24 cellular contexts compared by ENCODE assay signal in genomic region chr5:103333376-103333775, GRCh38.
DNase-seq lines count a peak whose midpoint lies in the region; ATAC-seq, FAIRE-seq and TF ChIP-seq lines count a peak whose summit lies in the region.
"Had no signal": no experiment of that assay in that cellular context is flagged by ENCODE, and none has a peak within 500 bp of the region (broad histone marks: within the 10 kb centered on the region; RNA-seq: fewer than 3 reads in every experiment).

No MANE protein-coding gene starts in this region.

- H3K27me3 ChIP-seq in GM23248 (replicated peaks; ENCODE audit: insufficient read depth): no peaks in the 10 kb centered on the region
- H3K27me3 ChIP-seq in astrocyte (ENCODE audit: insufficient read depth, low read length): no peaks in the 10 kb centered on the region
- no peaks in the 10 kb centered on the region for H3K27me3 ChIP-seq in smooth muscle cell (ENCODE audit: low read depth)
- H3K27me3 ChIP-seq: BE2C; BLaER1 treated with 17β-estradiol and CSF1 and Interleukin-3, amounts not matched to agents 10 nM and 100 nM had no signal

- H3K4me1 Mint-ChIP-seq in astrocyte (ENCODE audit: low read depth, unreplicated experiment): no peaks in the 10 kb centered on the region
- H3K4me1 Mint-ChIP-seq: CD14-positive monocyte; CD8-positive, alpha-beta memory T cell; GM23338; H9 had no signal

- H4K20me1 ChIP-seq in GM23248 (ENCODE audit: insufficient read depth) (no peaks in the 10 kb centered on the region), astrocyte (ENCODE audit: insufficient read depth, low read length) (no peaks in the 10 kb centered on the region), smooth muscle cell (ENCODE audit: low read depth) (no peaks in the 10 kb centered on the region)
- H4K20me1 ChIP-seq: BLaER1 treated with 17β-estradiol and CSF1 and Interleukin-3, amounts not matched to agents 10 nM and 100 nM had no signal

- no peaks in the 10 kb centered on the region for H3K79me2 ChIP-seq in GM23248 (ENCODE audit: insufficient read depth)
- H3K79me2 ChIP-seq in astrocyte (ENCODE audit: insufficient read depth, low read length): no peaks in the 10 kb centered on the region
- no peaks in the 10 kb centered on the region for H3K79me2 ChIP-seq in smooth muscle cell (ENCODE audit: low read depth)

- no peaks in the 10 kb centered on the region for H3K36me3 Mint-ChIP-seq in astrocyte (ENCODE audit: low read depth, unreplicated experiment)
- H3K36me3 Mint-ChIP-seq: CD14-positive monocyte; CD8-positive, alpha-beta memory T cell had no signal

- H3K9me2 ChIP-seq in GM23248 (ENCODE audit: insufficient read depth): no peaks in the 10 kb centered on the region

- peak; percentile 20 for FAIRE-seq in astrocyte (lab: Jason Lieb, UNC)
- FAIRE-seq: A549, G401.6, GM12878, GM19239 had no signal

- WGBS in GM23248 (ENCODE audit: low coverage in 1 of 2, low lambda C conversion rate in 2 of 2, missing lambda C conversion rate in 2 of 2), 2 experiments: 45 to 54% methylated on average over 2 of the region's 2 CpGs
- WGBS in smooth muscle cell (ENCODE audit: low lambda C conversion rate): 49% methylated on average over 2 of the region's 2 CpGs

- H3K4me1 ChIP-seq in GM23248 (ENCODE audit: insufficient read depth) (peaks cover 13% of the 10 kb centered on the region; the same call in 1 of the 2 replicates), astrocyte (ENCODE audit: insufficient read depth, low read length) (no peaks in the 10 kb centered on the region), smooth muscle cell (ENCODE audit: low read depth) (no peaks in the 10 kb centered on the region)
- H3K4me1 ChIP-seq: A549 had no signal

- no peak overlapping the region for H3K4me3 Mint-ChIP-seq in astrocyte (ENCODE audit: unreplicated experiment)
- H3K4me3 Mint-ChIP-seq: CD14-positive monocyte; CD4-positive, alpha-beta T cell; CD8-positive, alpha-beta memory T cell; GM23338; H9 had no signal

- H3K27ac ChIP-seq in GM23248 (no peak overlapping the region), astrocyte (ENCODE audit: low read depth, low read length) (no peak overlapping the region), smooth muscle cell (ENCODE audit: low read depth) (no peak overlapping the region)
- H3K27ac ChIP-seq: A549; BLaER1 treated with 17β-estradiol and CSF1 and Interleukin-3, amounts not matched to agents 10 nM and 100 nM had no signal

- H3K27ac Mint-ChIP-seq in astrocyte (ENCODE audit: unreplicated experiment): no peak overlapping the region
- H3K27ac Mint-ChIP-seq: CD14-positive monocyte; CD4-positive, alpha-beta T cell; CD8-positive, alpha-beta memory T cell; GM23338; H9 had no signal

- H3K9me3 ChIP-seq in GM23248 (ENCODE audit: low read depth): no peaks in the 10 kb centered on the region
- H3K9me3 ChIP-seq in astrocyte (ENCODE audit: insufficient read depth, low read depth, low read length): no peaks in the 10 kb centered on the region
- H3K9me3 ChIP-seq in smooth muscle cell (replicated peaks; ENCODE audit: low read depth): no peaks in the 10 kb centered on the region
- H3K9me3 ChIP-seq: A549; BE2C; BLaER1 treated with 17β-estradiol and CSF1 and Interleukin-3, amounts not matched to agents 10 nM and 100 nM had no signal

- H3K4me3 ChIP-seq in GM23248 (no peak overlapping the region), astrocyte (ENCODE audit: insufficient read depth, low read depth, low read length) (no peak overlapping the region), smooth muscle cell (no peak overlapping the region)
- H3K4me3 ChIP-seq: A549; BLaER1 treated with 17β-estradiol and CSF1 and Interleukin-3, amounts not matched to agents 10 nM and 100 nM; GM12878; GM23338 had no signal

- no peaks in the 10 kb centered on the region for H3K9me3 Mint-ChIP-seq in astrocyte (ENCODE audit: unreplicated experiment)
- H3K9me3 Mint-ChIP-seq: CD4-positive, alpha-beta T cell; CD8-positive, alpha-beta memory T cell; GM23338; H9 had no signal

- no peak for ATAC-seq in HG03432 (IDR thresholded peaks at IDR 0.05; ENCODE audit: unreplicated experiment)
- ATAC-seq: A549, GM12878, GM23338, HCT116 had no signal

- H3K4me2 ChIP-seq in GM23248 (ENCODE audit: unreplicated experiment) (no peak overlapping the region), astrocyte (ENCODE audit: low read length) (no peak overlapping the region), smooth muscle cell (no peak overlapping the region)
- H3K4me2 ChIP-seq: A549, GM23338 had no signal

- TF ChIP-seq CTCF in astrocyte (IDR thresholded peaks at IDR 0.05; ENCODE audit: insufficient read depth, low read depth, low read length) (no peak), smooth muscle cell (IDR thresholded peaks at IDR 0.05; ENCODE audit: borderline replicate concordance, insufficient read depth, poor library complexity, severe bottlenecking) (no peak)

- 0 out of 2 replicates have a peak, but pooled peaks cover 4% of the 10 kb centered on the region for H3F3A ChIP-seq in GM23248 (ENCODE audit: insufficient read depth)
- H3F3A ChIP-seq in smooth muscle cell (ENCODE audit: low read depth): no peaks in the 10 kb centered on the region

- H3K36me3 ChIP-seq in GM23248 (ENCODE audit: low read depth) (no peaks in the 10 kb centered on the region), astrocyte (ENCODE audit: insufficient read depth, low read length) (no peaks in the 10 kb centered on the region), smooth muscle cell (ENCODE audit: low read depth) (no peaks in the 10 kb centered on the region)
- H3K36me3 ChIP-seq: BE2C; BLaER1 treated with 17β-estradiol and CSF1 and Interleukin-3, amounts not matched to agents 10 nM and 100 nM had no signal

- no peak overlapping the region for H2AFZ ChIP-seq in GM23248
- H2AFZ ChIP-seq in astrocyte (ENCODE audit: low read depth, low read length): no peak overlapping the region
- peak overlapping the region; percentile 21 for H2AFZ ChIP-seq in smooth muscle cell (ENCODE audit: low read depth)
- H2AFZ ChIP-seq: GM23338 had no signal

- in situ Hi-C loops in GM23248 (cut with MboI): no loop called here

- peaks cover 5% of the 10 kb centered on the region for H3K27me3 Mint-ChIP-seq in astrocyte (ENCODE audit: low read depth, unreplicated experiment)
- H3K27me3 Mint-ChIP-seq: CD4-positive, alpha-beta T cell had no signal

- DNase-seq in AG20443 (ENCODE audit: low spot score) (peak; percentile 11), GM23248 (peak; percentile 2), astrocyte (ENCODE audit: low read depth) (no peak), smooth muscle cell (lab: John Stamatoyannopoulos, UW; ENCODE audit: unreplicated experiment) (no peak), NCI-H1105 (lab: John Stamatoyannopoulos, UW) (no peak), AG08395 (ENCODE audit: low spot score) (no peak)
- DNase-seq: 8988T; ACHN; AML-193; BE2C; CD4-positive, alpha-beta T cell; CD8-positive, alpha-beta memory T cell; DMS53; DMS79 treated with DMSO at 0.1 percent for 48 hours; H9 had no signal

- H3K9ac ChIP-seq in GM23248 (no peak overlapping the region), astrocyte (ENCODE audit: low read length) (no peak overlapping the region), smooth muscle cell (ENCODE audit: low read depth) (no peak overlapping the region)
- H3K9ac ChIP-seq: BLaER1 treated with 17β-estradiol and CSF1 and Interleukin-3, amounts not matched to agents 10 nM and 100 nM had no signal

Comparison
In these comparisons a context has a peak if more than half of its experiments do, and no peak if none do; other contexts are left out.
1. DNase-seq: peak in AG20443 (single experiment) and GM23248 (single experiment); none in astrocyte (single experiment), smooth muscle cell (single experiment), NCI-H1105 (single experiment) and AG08395 (single experiment).